12 cellular contexts compared by ENCODE assay signal in genomic region chr2:197212344-197213262, GRCh38.
A peak's percentile ranks its signal among the peaks of the same experiment; 100 is the strongest.
DNase-seq lines count a peak whose midpoint lies in the region; ATAC-seq, FAIRE-seq and TF ChIP-seq lines count a peak whose summit lies in the region.
"Had no signal": no experiment of that assay in that cellular context is flagged by ENCODE, and none has a peak within 500 bp of the region (broad histone marks: within the 10 kb centered on the region; RNA-seq: fewer than 3 reads in every experiment).

No MANE protein-coding gene starts in this region.

- in situ Hi-C loops in HepG2 (cut with HindIII; ENCODE audit: extremely low pct_ligation_motif_present, low pct_unique_long_range_greater_than_20kb), result no loop called here

- no peak for TF ChIP-seq RAD21 in HepG2 (CRISPR knock-in tag; IDR thresholded peaks at IDR 0.05)

- no peaks in the 10 kb centered on the region for H3K9me3 Mint-ChIP-seq in activated T-helper 2 cell treated with anti-CD3 and anti-CD28 coated beads, Interferon-gamma antibody, Interleukin-2, Interleukin-4, amounts not matched to agents 10 μg/mL and 5 μg/mL and 100 μg/mL, durations not matched to agents 14 hours and 24 hours and 36 hours

- H3K4me2 ChIP-seq in HepG2 (ENCODE audit: low read depth, low read length), result no peak overlapping the region

- H3K27ac Mint-ChIP-seq in activated T-helper 2 cell treated with anti-CD3 and anti-CD28 coated beads, Interferon-gamma antibody, Interleukin-2, Interleukin-4, amounts not matched to agents 10 μg/mL and 5 μg/mL and 100 μg/mL, durations not matched to agents 14 hours and 24 hours and 36 hours, result peak overlapping the region; percentile 90

- 55% methylated on average over 8 of the region's 8 CpGs for WGBS in right lobe of liver (ENCODE audit: insufficient coverage, low coverage, low lambda C conversion rate, missing lambda C conversion rate)
- 19% methylated on average over 8 of the region's 8 CpGs for WGBS in HepG2 (ENCODE audit: low lambda C conversion rate)
- 64% methylated on average over 8 of the region's 8 CpGs for WGBS in esophagus muscularis mucosa

- TF ChIP-seq POLR2A in right lobe of liver (IDR thresholded peaks at IDR 0.05), result no peak
- no peak for TF ChIP-seq POLR2A in HepG2 (IDR thresholded peaks at IDR 0.05; ENCODE audit: insufficient read depth in 1 of 2, low read depth in 2 of 2, low read length in 2 of 2)
- TF ChIP-seq POLR2A in esophagus muscularis mucosa (IDR thresholded peaks at IDR 0.05; ENCODE audit: low read depth), result no peak

- H3K27ac ChIP-seq in right lobe of liver (no peak overlapping the region), HepG2 (ENCODE audit: extremely low read length, insufficient read depth, low read length) (no peak overlapping the region), esophagus muscularis mucosa (replicated peaks in 1 of 4) (no peak overlapping the region)

- peak overlapping the region; percentile 68 for H3K4me3 Mint-ChIP-seq in activated T-helper 2 cell treated with anti-CD3 and anti-CD28 coated beads, Interferon-gamma antibody, Interleukin-2, Interleukin-4, amounts not matched to agents 10 μg/mL and 5 μg/mL and 100 μg/mL, durations not matched to agents 14 hours and 24 hours and 36 hours (ENCODE audit: low read depth)

- H3K36me3 ChIP-seq in right lobe of liver (no peaks in the 10 kb centered on the region), HepG2 (replicated peaks in 1 of 2; ENCODE audit: control insufficient read depth in 1 of 2, insufficient read depth in 2 of 2, low read length in 2 of 2) (no peaks in the 10 kb centered on the region), esophagus muscularis mucosa (no peaks in the 10 kb centered on the region)

- no peak overlapping the region for H3K4me3 ChIP-seq in right lobe of liver
- H3K4me3 ChIP-seq in HepG2 (replicated peaks in 1 of 3; ENCODE audit: insufficient read depth in 1 of 3, low read depth in 2 of 3, low read length in 3 of 3), result no peak overlapping the region
- no peak overlapping the region for H3K4me3 ChIP-seq in esophagus muscularis mucosa

- intact Hi-C loops in right lobe of liver (cut with DNase I) (no loop called here), HepG2 (cut with micrococcal nuclease; ENCODE audit: unreplicated experiment) (no loop called here), esophagus muscularis mucosa (cut with DNase I) (no loop called here)
- intact Hi-C loops in activated T-helper 2 cell treated with anti-CD3 and anti-CD28 coated beads, Interferon-gamma antibody, Interleukin-2, Interleukin-4, amounts not matched to agents 10 μg/mL and 5 μg/mL and 100 μg/mL, durations not matched to agents 14 hours and 24 hours and 36 hours (cut with micrococcal nuclease), result no loop called here

- no peaks in the 10 kb centered on the region for H3K79me2 ChIP-seq in HepG2 (ENCODE audit: insufficient read depth, low read length)

- H3K27me3 Mint-ChIP-seq in activated T-helper 2 cell treated with anti-CD3 and anti-CD28 coated beads, Interferon-gamma antibody, Interleukin-2, Interleukin-4, amounts not matched to agents 10 μg/mL and 5 μg/mL and 100 μg/mL, durations not matched to agents 14 hours and 24 hours and 36 hours (ENCODE audit: low read depth), result no peaks in the 10 kb centered on the region

- DNase-seq in right lobe of liver, result no peak
- no peak for DNase-seq in HepG2 (ENCODE audit: low spot score)
- no peak for DNase-seq in activated T-helper 2 cell treated with anti-CD3 and anti-CD28 coated beads, Interferon-gamma antibody, Interleukin-2, Interleukin-4, amounts not matched to agents 10 μg/mL and 5 μg/mL and 100 μg/mL, durations not matched to agents 14 hours and 24 hours and 36 hours (ENCODE audit: low spot score)
- DNase-seq in medulla oblongata (ENCODE audit: extremely low spot score), result peak; percentile 75
- no peak for DNase-seq in esophagus muscularis mucosa (ENCODE audit: extremely low spot score)
- no peak for DNase-seq in NCI-H446 (lab: John Stamatoyannopoulos, UW)
- no peak for DNase-seq in COR-L47 (lab: John Stamatoyannopoulos, UW)
- DNase-seq: activated CD4-positive, alpha-beta T cell treated with anti-CD3 and anti-CD28 coated beads for 1 hour; H7; hippocampal formation; NCI-H748 treated with DMSO at 0.1 percent for 48 hours had no signal

- TF ChIP-seq CTCF in right lobe of liver (IDR thresholded peaks at IDR 0.05) (no peak), HepG2 (CRISPR knock-in tag; IDR thresholded peaks at IDR 0.05) (no peak), esophagus muscularis mucosa (IDR thresholded peaks at IDR 0.05) (no peak)

- TF ChIP-seq EP300 in HepG2 (IDR thresholded peaks at IDR 0.05; ENCODE audit: low read depth in 2 of 2, low read length in 2 of 2), result no peak
- TF ChIP-seq EP300 in HepG2 (CRISPR knock-in tag; IDR thresholded peaks at IDR 0.05; ENCODE audit: borderline replicate concordance), result no peak
- TF ChIP-seq EP300 in esophagus muscularis mucosa (IDR thresholded peaks at IDR 0.05), result no peak

- H3K9ac ChIP-seq in HepG2 (ENCODE audit: insufficient read depth, low read depth, low read length), result no peak overlapping the region

- POLR2A ChIA-PET in HepG2 (lab: Yijun Ruan, JAX), result no interaction called here

- peaks cover 94% of the 10 kb centered on the region for H3K4me1 Mint-ChIP-seq in activated T-helper 2 cell treated with anti-CD3 and anti-CD28 coated beads, Interferon-gamma antibody, Interleukin-2, Interleukin-4, amounts not matched to agents 10 μg/mL and 5 μg/mL and 100 μg/mL, durations not matched to agents 14 hours and 24 hours and 36 hours (ENCODE audit: low read depth)

- H3K9me3 ChIP-seq in right lobe of liver, result no peaks in the 10 kb centered on the region
- no peaks in the 10 kb centered on the region for H3K9me3 ChIP-seq in HepG2 (ENCODE audit: low read length)
- H3K9me3 ChIP-seq in esophagus muscularis mucosa, result no peaks in the 10 kb centered on the region

- no peaks in the 10 kb centered on the region for H4K20me1 ChIP-seq in HepG2 (ENCODE audit: insufficient read depth, low read length)

- H3K36me3 Mint-ChIP-seq in activated T-helper 2 cell treated with anti-CD3 and anti-CD28 coated beads, Interferon-gamma antibody, Interleukin-2, Interleukin-4, amounts not matched to agents 10 μg/mL and 5 μg/mL and 100 μg/mL, durations not matched to agents 14 hours and 24 hours and 36 hours (ENCODE audit: low read depth), result peaks cover 18% of the 10 kb centered on the region

- H2AFZ ChIP-seq in HepG2 (ENCODE audit: low read length), result no peak overlapping the region

- FAIRE-seq in HepG2 (lab: Jason Lieb, UNC), result no peak

- peak in 3 of 4 donors; percentile 7 to 42 (median 38) for ATAC-seq in right lobe of liver
- ATAC-seq in HepG2, result no peak
- no peak for ATAC-seq in HG03025 (IDR thresholded peaks at IDR 0.05; ENCODE audit: low FRiP score, unreplicated experiment)

- no TSS peak for BruUV-seq in HepG2 (replicated peaks; lab: Mats Ljungman, UMichigan)

- H3K27me3 ChIP-seq in right lobe of liver, result no peaks in the 10 kb centered on the region
- H3K27me3 ChIP-seq in HepG2 (ENCODE audit: control insufficient read depth in 1 of 2, insufficient read depth in 2 of 2, low read length in 2 of 2), result peaks cover 0 to 6% of the 10 kb centered on the region in 2 experiments; a peak in 1 of 5 replicates
- H3K27me3 ChIP-seq in esophagus muscularis mucosa, result no peaks in the 10 kb centered on the region

- CTCF ChIA-PET in HepG2 (lab: Yijun Ruan, JAX; ENCODE audit: low intra/inter-chr PET ratio, low total read pairs), result no interaction called here

- H3K4me1 ChIP-seq in right lobe of liver (peaks cover 0 to 24% (median 2%) of the 10 kb centered on the region in 4 donors), HepG2 (ENCODE audit: insufficient read depth, low read length) (peaks cover 7% of the 10 kb centered on the region; the same call in 1 of the 2 replicates), esophagus muscularis mucosa (peaks cover 7 to 78% (median 59%) of the 10 kb centered on the region in 4 donors)

TF ChIP-seq in HepG2, 621 proteins besides CTCF, POLR2A, EP300 and RAD21:
- TF ChIP-seq ZFP90 (CRISPR knock-in tag; IDR thresholded peaks at IDR 0.05; ENCODE audit: borderline replicate concordance), result no peak
- TF ChIP-seq KMT2A (CRISPR knock-in tag; IDR thresholded peaks at IDR 0.05), result no peak
- TF ChIP-seq ZNF263 (CRISPR knock-in tag; IDR thresholded peaks at IDR 0.05), result no peak
- TF ChIP-seq HOXA9 (CRISPR knock-in tag; IDR thresholded peaks at IDR 0.05; ENCODE audit: borderline replicate concordance), result no peak
- TF ChIP-seq ZC3H4 (CRISPR knock-in tag; IDR thresholded peaks at IDR 0.05; ENCODE audit: borderline replicate concordance), result no peak
- no peak for TF ChIP-seq ZNF207 (IDR thresholded peaks at IDR 0.05; ENCODE audit: borderline replicate concordance)
- no peak for TF ChIP-seq PRMT3 (CRISPR knock-in tag; IDR thresholded peaks at IDR 0.05; ENCODE audit: borderline replicate concordance, low read depth)
- no peak for TF ChIP-seq NFE2L2 (IDR thresholded peaks at IDR 0.05; ENCODE audit: low read length)
- no peak for TF ChIP-seq ZNF329 (CRISPR knock-in tag; IDR thresholded peaks at IDR 0.05; ENCODE audit: low read depth)

Comparison
In these comparisons a context has a peak if more than half of its experiments do, and no peak if none do; other contexts are left out.
1. ATAC-seq: peak in right lobe of liver (3 of 4); none in HepG2 (single experiment) and HG03025 (single experiment).